Comparison of ENCODE assay signal across 26 cellular contexts in genomic region chr15:92020765-92021164, GRCh38.
DNase-seq lines count a peak whose midpoint lies in the region; ATAC-seq, FAIRE-seq and TF ChIP-seq lines count a peak whose summit lies in the region.
"Had no signal": no experiment of that assay in that cellular context is flagged by ENCODE, and none has a peak within 500 bp of the region (broad histone marks: within the 10 kb centered on the region; RNA-seq: fewer than 3 reads in every experiment).

No MANE protein-coding gene starts in this region.

- H3K9me3 Mint-ChIP-seq in astrocyte (ENCODE audit: unreplicated experiment), result no peaks in the 10 kb centered on the region
- H3K9me3 Mint-ChIP-seq: activated CD4-positive, alpha-beta T cell treated with anti-CD3 and anti-CD28 coated beads, Interleukin-2, amount 10 ng/mL, durations not matched to agents 24 days and 14 days; dendritic cell treated with granulocyte-macrophage colony-stimulating factor and Interleukin-4, amounts not matched to agents 40 ng/mL and 50 ng/mL, for 4 days; natural killer cell treated with Interleukin-12 subunit alpha and Interleukin-12 subunit beta and Interleukin-15 and Interleukin-18, amount 100 ng/mL, for 72 hours; T-helper 2 cell treated with Interferon-gamma antibody and Interleukin-4, amounts not matched to agents 5 μg/mL and 100 μg/mL, for 36 hours had no signal

- H3K4me1 ChIP-seq in astrocyte (ENCODE audit: insufficient read depth, low read length), result peaks cover 4% of the 10 kb centered on the region
- peaks cover 0 to 52% (median 18%) of the 10 kb centered on the region in 6 donors for H3K4me1 ChIP-seq in spleen
- peaks cover 21% of the 10 kb centered on the region for H3K4me1 ChIP-seq in right cardiac atrium (ENCODE audit: control insufficient read depth, insufficient read depth, low read length)

- no peaks in the 10 kb centered on the region for H3K36me3 Mint-ChIP-seq in astrocyte (ENCODE audit: low read depth, unreplicated experiment)
- H3K36me3 Mint-ChIP-seq: natural killer cell treated with Interleukin-12 subunit alpha and Interleukin-12 subunit beta and Interleukin-15 and Interleukin-18, amount 100 ng/mL, for 72 hours had no signal

- no peak overlapping the region for H3K9ac ChIP-seq in astrocyte (ENCODE audit: low read length)

- intact Hi-C loops in spleen (cut with DNase I; ENCODE audit: low total_unique reads) (no loop called here), right cardiac atrium (cut with DNase I) (loop anchor here in 1 of 4 donors (10.0 kb wide), 1 partner anchor 46 kb away; no protein-coding TSS in a partner anchor)

- FAIRE-seq in astrocyte (lab: Jason Lieb, UNC), result no peak
- no peak for FAIRE-seq in RCC 7860 (lab: Jason Lieb, UNC)
- FAIRE-seq: keratinocyte had no signal

- H3K79me2 ChIP-seq in astrocyte (ENCODE audit: insufficient read depth, low read length), result no peaks in the 10 kb centered on the region

- DNase-seq in GM03348 (ENCODE audit: low spot score) (peak; percentile 72), astrocyte (ENCODE audit: low read depth) (peak; percentile 89), fibroblast of the aortic adventitia (ENCODE audit: low read depth) (peak; percentile 92), spleen (no peak), RCC 7860 (ENCODE audit: low spot score) (no peak), right cardiac atrium (no peak)
- no peak for DNase-seq in stimulated activated CD4-positive, alpha-beta T cell treated with anti-CD3 and anti-CD28 coated beads, Interleukin-15, amount 100 ng/mL, for 24 hours
- no peak for DNase-seq in activated CD4-positive, CD25-positive, alpha-beta regulatory T cell (lab: John Stamatoyannopoulos, UW)
- DNase-seq: activated CD4-positive, alpha-beta T cell treated with anti-CD3 and anti-CD28 coated beads, Interleukin-2, amount 10 ng/mL, durations not matched to agents 24 days and 14 days; activated T-cell treated with anti-CD3 and anti-CD28 coated beads, Interleukin-2, amount 50 U/mL, for 48 hours; H7; lower lobe of right lung; mucosa of descending colon; NCI-H1092 treated with DMSO at 0.1 percent for 48 hours; NCI-H187 treated with DMSO at 0.1 percent for 48 hours; NCI-H526; PC-9; SHP77; stimulated activated CD4-positive, alpha-beta T cell treated with anti-CD3 and anti-CD28 coated beads, Interleukin-2, amount 100 ng/mL, for 48 hours had no signal

- H3K27me3 Mint-ChIP-seq in astrocyte (ENCODE audit: low read depth, unreplicated experiment), result peaks cover 6% of the 10 kb centered on the region
- H3K27me3 Mint-ChIP-seq: activated CD4-positive, alpha-beta T cell treated with anti-CD3 and anti-CD28 coated beads, Interleukin-2, amount 10 ng/mL, durations not matched to agents 24 days and 14 days; dendritic cell treated with granulocyte-macrophage colony-stimulating factor and Interleukin-4, amounts not matched to agents 40 ng/mL and 50 ng/mL, for 4 days; natural killer cell treated with Interleukin-12 subunit alpha and Interleukin-12 subunit beta and Interleukin-15 and Interleukin-18, amount 100 ng/mL, for 72 hours had no signal

- 85 to 91% (median 88%) methylated on average over 3 of the region's 3 CpGs for WGBS in spleen, 5 donors
- 56% methylated on average over 3 of the region's 3 CpGs for WGBS in right cardiac atrium

- no peak for ATAC-seq in right cardiac atrium
- ATAC-seq: mucosa of descending colon; natural killer cell treated with Interleukin-12 subunit alpha and Interleukin-12 subunit beta and Interleukin-15 and Interleukin-18, amount 100 ng/mL, for 72 hours had no signal

- no peaks in the 10 kb centered on the region for H3K27me3 ChIP-seq in astrocyte (ENCODE audit: insufficient read depth, low read length)
- H3K27me3 ChIP-seq in spleen (replicated peaks in 1 of 7), result no peaks in the 10 kb centered on the region
- no peaks in the 10 kb centered on the region for H3K27me3 ChIP-seq in right cardiac atrium (ENCODE audit: control insufficient read depth, insufficient read depth)
- H3K27me3 ChIP-seq: cardiac muscle cell, esophagus muscularis mucosa had no signal

- no peaks in the 10 kb centered on the region for H4K20me1 ChIP-seq in astrocyte (ENCODE audit: insufficient read depth, low read length)

- no peak overlapping the region for H3K4me3 Mint-ChIP-seq in astrocyte (ENCODE audit: unreplicated experiment)
- H3K4me3 Mint-ChIP-seq: activated CD4-positive, alpha-beta T cell treated with anti-CD3 and anti-CD28 coated beads, Interleukin-2, amount 10 ng/mL, durations not matched to agents 24 days and 14 days; dendritic cell treated with granulocyte-macrophage colony-stimulating factor and Interleukin-4, amounts not matched to agents 40 ng/mL and 50 ng/mL, for 4 days; natural killer cell treated with Interleukin-12 subunit alpha and Interleukin-12 subunit beta and Interleukin-15 and Interleukin-18, amount 100 ng/mL, for 72 hours; T-helper 2 cell treated with Interferon-gamma antibody and Interleukin-4, amounts not matched to agents 5 μg/mL and 100 μg/mL, for 36 hours had no signal

- no peak for TF ChIP-seq POLR2A in spleen (IDR thresholded peaks at IDR 0.05)

- no peak overlapping the region for H3K4me3 ChIP-seq in astrocyte (ENCODE audit: insufficient read depth, low read depth, low read length)
- no peak overlapping the region for H3K4me3 ChIP-seq in fibroblast of the aortic adventitia (ENCODE audit: low read depth, low read length)
- no peak overlapping the region for H3K4me3 ChIP-seq in spleen
- H3K4me3 ChIP-seq in right cardiac atrium (ENCODE audit: low read length), result no peak overlapping the region
- H3K4me3 ChIP-seq: cardiac muscle cell, esophagus muscularis mucosa, lower lobe of right lung, mucosa of descending colon, PC-9 had no signal

- no peaks in the 10 kb centered on the region for H3K4me1 Mint-ChIP-seq in astrocyte (ENCODE audit: low read depth, unreplicated experiment)

- no peaks in the 10 kb centered on the region for H3K36me3 ChIP-seq in astrocyte (ENCODE audit: insufficient read depth, low read length)
- no peaks in the 10 kb centered on the region for H3K36me3 ChIP-seq in spleen
- H3K36me3 ChIP-seq: cardiac muscle cell, esophagus muscularis mucosa, lower lobe of right lung had no signal

- no peak overlapping the region for H3K27ac Mint-ChIP-seq in astrocyte (ENCODE audit: unreplicated experiment)
- H3K27ac Mint-ChIP-seq: activated CD4-positive, alpha-beta T cell treated with anti-CD3 and anti-CD28 coated beads, Interleukin-2, amount 10 ng/mL, durations not matched to agents 24 days and 14 days; dendritic cell treated with granulocyte-macrophage colony-stimulating factor and Interleukin-4, amounts not matched to agents 40 ng/mL and 50 ng/mL, for 4 days; natural killer cell treated with Interleukin-12 subunit alpha and Interleukin-12 subunit beta and Interleukin-15 and Interleukin-18, amount 100 ng/mL, for 72 hours; T-helper 2 cell treated with Interferon-gamma antibody and Interleukin-4, amounts not matched to agents 5 μg/mL and 100 μg/mL, for 36 hours had no signal

- TF ChIP-seq CTCF in astrocyte (IDR thresholded peaks at IDR 0.05; ENCODE audit: insufficient read depth, low read depth, low read length), result no peak
- no peak for TF ChIP-seq CTCF in fibroblast of the aortic adventitia (IDR thresholded peaks at IDR 0.05; ENCODE audit: insufficient read depth, low read length)
- no peak for TF ChIP-seq CTCF in spleen (IDR thresholded peaks at IDR 0.05 in 8 of 11, conservative IDR thresholded peaks at IDR 0.05 in 3 of 11)

- H3K4me2 ChIP-seq in astrocyte (ENCODE audit: low read length), result no peak overlapping the region
- H3K4me2 ChIP-seq: PC-9 had no signal

- H3K27ac ChIP-seq in astrocyte (ENCODE audit: low read depth, low read length) (peak overlapping the region; percentile 8), spleen (peak overlapping the region in 5 of 8 donors; percentile 53 to 72 (median 66)), right cardiac atrium (ENCODE audit: low read length) (no peak overlapping the region)
- H3K27ac ChIP-seq: cardiac muscle cell, esophagus muscularis mucosa, lower lobe of right lung, PC-9, VCaP had no signal

- no peak overlapping the region for H2AFZ ChIP-seq in astrocyte (ENCODE audit: low read depth, low read length)
- H2AFZ ChIP-seq: PC-9 had no signal

- H3K9me3 ChIP-seq in astrocyte (ENCODE audit: insufficient read depth, low read depth, low read length) (no peaks in the 10 kb centered on the region), spleen (no peaks in the 10 kb centered on the region), right cardiac atrium (ENCODE audit: control insufficient read depth, low read length) (no peaks in the 10 kb centered on the region)
- H3K9me3 ChIP-seq: esophagus muscularis mucosa, lower lobe of right lung, mucosa of descending colon had no signal

Comparison
In these comparisons a context has a peak if more than half of its experiments do, and no peak if none do; other contexts are left out.
1. DNase-seq: peak in GM03348 (single experiment), astrocyte (single experiment) and fibroblast of the aortic adventitia (single experiment); none in spleen (single experiment), stimulated activated CD4-positive, alpha-beta T cell treated with anti-CD3 and anti-CD28 coated beads, Interleukin-15, amount 100 ng/mL, for 24 hours (single experiment), RCC 7860 (single experiment), right cardiac atrium (0 of 3) and activated CD4-positive, CD25-positive, alpha-beta regulatory T cell (0 of 4).